14 cellular contexts compared by ENCODE assay signal in genomic region chr5:33438996-33439395, GRCh38. TPM values are rescaled to one million over a fixed set of nuclear protein-coding genes. Genes with fewer than 3 reads are reported as not detected.
DNase-seq lines count a peak whose midpoint lies in the region; ATAC-seq and TF ChIP-seq lines count a peak whose summit lies in the region.
"Had no signal": no experiment of that assay in that cellular context is flagged by ENCODE, and none has a peak within 500 bp of the region (broad histone marks: within the 10 kb centered on the region; RNA-seq: fewer than 3 reads in every experiment).

No MANE protein-coding gene starts in this region.

- H3K9me3 ChIP-seq in Panc1 (ENCODE audit: control insufficient read depth, insufficient read depth, low read depth, low read length) (no peaks in the 10 kb centered on the region), parathyroid adenoma (ENCODE audit: control insufficient read depth, low read length) (no peaks in the 10 kb centered on the region)
- H3K9me3 ChIP-seq: adrenal gland had no signal

- H3K4me3 ChIP-seq in GM08714 (ENCODE audit: low read length) = peak overlapping the region; percentile 91
- H3K4me3 ChIP-seq in Panc1 (ENCODE audit: low read depth in 2 of 2, low read length in 2 of 2) = peak overlapping the region; percentile 96 to 99
- H3K4me3 ChIP-seq in epithelial cell of proximal tubule (ENCODE audit: low read depth, low read length) = peak overlapping the region; percentile 66
- peak overlapping the region; percentile 79 for H3K4me3 ChIP-seq in parathyroid adenoma (ENCODE audit: low read depth, low read length)

- intact Hi-C loops in Panc1 (cut with micrococcal nuclease; ENCODE audit: unreplicated experiment) = loop anchor here (5.0 kb wide), 1 partner anchor 493 kb away; no protein-coding TSS in a partner anchor

- TF ChIP-seq CTCF in Panc1 (IDR thresholded peaks at IDR 0.05) (no peak), epithelial cell of proximal tubule (conservative IDR thresholded peaks at IDR 0.05; ENCODE audit: low read depth, low read length) (no peak), parathyroid adenoma (IDR thresholded peaks at IDR 0.05) (no peak)

- no peak overlapping the region for H3K9ac ChIP-seq in parathyroid adenoma

- DNase-seq in Panc1 (ENCODE audit: low read depth, low spot score) (no peak), epithelial cell of proximal tubule (ENCODE audit: low read depth) (no peak), NCI-H524 treated with DMSO at 0.1 percent for 48 hours (lab: John Stamatoyannopoulos, UW) (no peak), NCI-H2171 (lab: John Stamatoyannopoulos, UW) (no peak)
- DNase-seq in activated CD8-positive, alpha-beta memory T cell treated with anti-CD3 and anti-CD28 coated beads, Interleukin-2, amount 50 U/mL, for 48 hours = no peak
- DNase-seq: adrenal gland; DMS79; NCI-H2107; Right ventricle myocardium superior; stimulated activated CD4-positive, alpha-beta T cell treated with anti-CD3 and anti-CD28 coated beads, Interleukin-15, amount 100 ng/mL, for 24 hours; stimulated activated naive CD4-positive, alpha-beta T cell had no signal

- H3K27ac ChIP-seq in Panc1 (ENCODE audit: low read length) = peak overlapping the region; percentile 99
- H3K27ac ChIP-seq in parathyroid adenoma = no peak overlapping the region

- in situ Hi-C loops in Panc1 (cut with HindIII; ENCODE audit: low pct_unique_long_range_greater_than_20kb, low sequenced_read_pairs) = no loop called here

- peaks cover 6% of the 10 kb centered on the region; the same call in 1 of the 2 replicates for H3K4me1 ChIP-seq in Panc1 (ENCODE audit: control insufficient read depth, insufficient read depth, low read length)
- peaks cover 7% of the 10 kb centered on the region for H3K4me1 ChIP-seq in parathyroid adenoma

- BruUV-seq in Panc1 (replicated peaks; lab: Mats Ljungman, UMichigan) = no TSS peak

- H3K27me3 ChIP-seq in Panc1 (ENCODE audit: control insufficient read depth, insufficient read depth, low read length) (no peaks in the 10 kb centered on the region), parathyroid adenoma (ENCODE audit: control insufficient read depth, insufficient read depth, low read length) (no peaks in the 10 kb centered on the region)
- H3K27me3 ChIP-seq: adrenal gland had no signal

- POLR2A ChIA-PET in Panc1 (lab: Charles Lee) = no interaction called here

- peak overlapping the region; percentile 69 for H3K4me2 ChIP-seq in parathyroid adenoma (ENCODE audit: low read length)

- H3K79me2 ChIP-seq in parathyroid adenoma = peaks cover 21% of the 10 kb centered on the region

- no peak for ATAC-seq in Panc1
- ATAC-seq in activated CD4-positive, CD25-positive, alpha-beta regulatory T cell treated with anti-CD3 and anti-CD28 coated beads, Interleukin-2, amount 50 U/mL, for 24 hours = no peak

- CTCF ChIA-PET in Panc1 (lab: Charles Lee) = interaction anchor here (0.6 kb wide), 1 partner anchor 1026 kb away, joined by 3 read pairs; no protein-coding TSS in a partner anchor

- no peak overlapping the region for H2AFZ ChIP-seq in parathyroid adenoma

- H3K36me3 ChIP-seq in Panc1 (ENCODE audit: control insufficient read depth, insufficient read depth, low read length) = peaks cover 12% of the 10 kb centered on the region
- no peaks in the 10 kb centered on the region for H3K36me3 ChIP-seq in parathyroid adenoma (ENCODE audit: control insufficient read depth, insufficient read depth, low read length)
- H3K36me3 ChIP-seq: adrenal gland had no signal

RNA-seq across cellular contexts. Expression of gene TARS1, which starts 1.8 kb away (rescaled TPM):
- total RNA-seq in Panc1 (2021; ENCODE audit: unreplicated experiment) (258 TPM), epithelial cell of proximal tubule (182 and 266 TPM in 2 replicates)
- 184 TPM for polyA plus RNA-seq in Panc1 (2012; ENCODE audit: insufficient read length)
